Comparison of ENCODE assay signal across 10 cellular contexts in genomic region chr5:76820491-76820890, GRCh38. TPM values are rescaled to one million over a fixed set of nuclear protein-coding genes. Genes with fewer than 3 reads are reported as not detected.
DNase-seq lines count a peak whose midpoint lies in the region; ATAC-seq and TF ChIP-seq lines count a peak whose summit lies in the region.
"Had no signal": no experiment of that assay in that cellular context is flagged by ENCODE, and none has a peak within 500 bp of the region (broad histone marks: within the 10 kb centered on the region; RNA-seq: fewer than 3 reads in every experiment).

No MANE protein-coding gene starts in this region.

- H3K4me1 Mint-ChIP-seq in Caco-2 (ENCODE audit: low read depth, unreplicated experiment) (peaks cover 25% of the 10 kb centered on the region), neural crest cell (peaks cover 13% of the 10 kb centered on the region), nephron progenitor cell (peaks cover 19% of the 10 kb centered on the region)

- no peaks in the 10 kb centered on the region for H3K27me3 ChIP-seq in Caco-2 (replicated peaks; ENCODE audit: control insufficient read depth, insufficient read depth, low read length)
- H3K27me3 ChIP-seq in Panc1 (ENCODE audit: control insufficient read depth, insufficient read depth, low read length): no peaks in the 10 kb centered on the region
- no peaks in the 10 kb centered on the region for H3K27me3 ChIP-seq in aorta (ENCODE audit: control insufficient read depth in 1 of 2, insufficient read depth in 2 of 2, low read length in 1 of 2)

- H3K36me3 Mint-ChIP-seq in Caco-2 (ENCODE audit: insufficient read depth, unreplicated experiment) (peaks cover 37% of the 10 kb centered on the region), neural crest cell (ENCODE audit: low read depth) (peaks cover 2% of the 10 kb centered on the region), nephron progenitor cell (ENCODE audit: low read depth) (peaks cover 4% of the 10 kb centered on the region)

- WGBS in aorta, 2 donors: 87% methylated on average over 3 of the region's 3 CpGs

- intact Hi-C loops in Caco-2 (cut with micrococcal nuclease; ENCODE audit: unreplicated experiment) (loop anchor here (5.0 kb wide), 1 partner anchor 103 kb away; the partner anchor contains the start of gene F2R), Panc1 (cut with micrococcal nuclease; ENCODE audit: unreplicated experiment) (no loop called here), aorta (cut with DNase I) (no loop called here)

- H3K4me1 ChIP-seq in Caco-2 (peaks cover 40% of the 10 kb centered on the region), Panc1 (ENCODE audit: control insufficient read depth, insufficient read depth, low read length) (peaks cover 42% of the 10 kb centered on the region), aorta (ENCODE audit: control insufficient read depth in 1 of 2, insufficient read depth in 2 of 2, low read length in 2 of 2) (no peaks in the 10 kb centered on the region)

- no peak for ATAC-seq in Panc1
- no peak for ATAC-seq in aorta (ENCODE audit: low FRiP score)

- DNase-seq in Caco-2 (no peak), Panc1 (ENCODE audit: low read depth, low spot score) (no peak), epithelial cell of esophagus (ENCODE audit: low read depth) (no peak), neural crest cell (ENCODE audit: low read depth, low spot score) (no peak), activated gamma-delta T cell treated with Interleukin-2 at 50 U/mL for 16 hours (no peak), aorta (no peak), T-helper 9 cell (no peak), nephron progenitor cell (no peak)
- DNase-seq: activated T-cell treated with anti-CD3 and anti-CD28 coated beads, Interleukin-2, amount 50 U/mL, for 48 hours; IMR-90 had no signal

- TF ChIP-seq CTCF in Caco-2 (IDR thresholded peaks at IDR 0.05; ENCODE audit: insufficient read depth in 1 of 2, low read depth in 1 of 2, low read length in 1 of 2, severe bottlenecking in 1 of 2, unreplicated experiment in 1 of 2) (no peak), Panc1 (IDR thresholded peaks at IDR 0.05) (no peak), epithelial cell of esophagus (IDR thresholded peaks at IDR 0.05; ENCODE audit: insufficient read depth, low read depth, low read length, missing control alignments) (no peak), neural crest cell (conservative IDR thresholded peaks at IDR 0.05) (no peak), nephron progenitor cell (IDR thresholded peaks at IDR 0.05) (no peak)

- POLR2A ChIA-PET in Caco-2 (lab: Charles Lee): no interaction called here
- POLR2A ChIA-PET in Panc1 (lab: Charles Lee): interaction anchor here (1.1 kb wide), 1 partner anchor 14 kb away, joined by 4 read pairs; no protein-coding TSS in a partner anchor

- CTCF ChIA-PET in Caco-2 (lab: Charles Lee) (interaction anchor here (1.0 kb wide), 1 partner anchor 14 kb away, joined by 3 read pairs; no protein-coding TSS in a partner anchor), Panc1 (lab: Charles Lee) (no interaction called here)

- H3K27me3 Mint-ChIP-seq in Caco-2 (ENCODE audit: insufficient read depth, unreplicated experiment): no peaks in the 10 kb centered on the region
- H3K27me3 Mint-ChIP-seq in neural crest cell (ENCODE audit: low read depth): peaks cover 75% of the 10 kb centered on the region
- peaks cover 69% of the 10 kb centered on the region for H3K27me3 Mint-ChIP-seq in nephron progenitor cell (ENCODE audit: low read depth, poor library complexity)

- in situ Hi-C loops in Panc1 (cut with HindIII; ENCODE audit: low pct_unique_long_range_greater_than_20kb, low sequenced_read_pairs): no loop called here

- H3K9me3 Mint-ChIP-seq in Caco-2 (ENCODE audit: unreplicated experiment) (no peaks in the 10 kb centered on the region), neural crest cell (no peaks in the 10 kb centered on the region), nephron progenitor cell (peaks cover 4% of the 10 kb centered on the region)

- H3K4me3 Mint-ChIP-seq in Caco-2 (ENCODE audit: unreplicated experiment): peak overlapping the region; percentile 89
- peak overlapping the region; percentile 79 for H3K4me3 Mint-ChIP-seq in neural crest cell
- H3K4me3 Mint-ChIP-seq in nephron progenitor cell: no peak overlapping the region

- H3K27ac Mint-ChIP-seq in Caco-2 (ENCODE audit: unreplicated experiment) (peak overlapping the region; percentile 95), neural crest cell (ENCODE audit: unreplicated experiment) (no peak overlapping the region), nephron progenitor cell (no peak overlapping the region)

- no peaks in the 10 kb centered on the region for H3K9me3 ChIP-seq in Caco-2
- no peaks in the 10 kb centered on the region for H3K9me3 ChIP-seq in Panc1 (ENCODE audit: control insufficient read depth, insufficient read depth, low read depth, low read length)
- no peaks in the 10 kb centered on the region for H3K9me3 ChIP-seq in aorta (ENCODE audit: control insufficient read depth, low read length)

- H3K27ac ChIP-seq in Panc1 (ENCODE audit: low read length) (peak overlapping the region; percentile 92), aorta (ENCODE audit: low read depth in 1 of 2, low read length in 2 of 2) (no peak overlapping the region)

- H3K4me3 ChIP-seq in Caco-2 (ENCODE audit: low read depth, low read length): peak overlapping the region; percentile 96
- H3K4me3 ChIP-seq in Panc1 (ENCODE audit: low read depth in 2 of 2, low read length in 2 of 2): peak overlapping the region; percentile 62 to 70
- H3K4me3 ChIP-seq in epithelial cell of esophagus (ENCODE audit: low read length): peak overlapping the region; percentile 98
- peak overlapping the region in 1 of 2 donors; percentile 4 for H3K4me3 ChIP-seq in aorta (ENCODE audit: low read length in 2 of 2)

- BruUV-seq in Caco-2 (replicated peaks; lab: Mats Ljungman, UMichigan) (no TSS peak), Panc1 (replicated peaks; lab: Mats Ljungman, UMichigan) (TSS peak; percentile 74)

- no peaks in the 10 kb centered on the region for H3K36me3 ChIP-seq in Caco-2 (ENCODE audit: control insufficient read depth, insufficient read depth, low read length)
- H3K36me3 ChIP-seq in Panc1 (ENCODE audit: control insufficient read depth, insufficient read depth, low read length): peaks cover 4% of the 10 kb centered on the region; the same call in 1 of the 2 replicates
- H3K36me3 ChIP-seq in aorta (ENCODE audit: control insufficient read depth in 1 of 2, insufficient read depth in 2 of 2, low read length in 1 of 2): no peaks in the 10 kb centered on the region

RNA-seq across cellular contexts. Expression of gene F2RL1, which starts 1.7 kb away (rescaled TPM):
- 50.0 and 51.8 TPM in 2 replicates for total RNA-seq in Caco-2 (2022)
- 65.9 TPM for total RNA-seq in Panc1 (2021; ENCODE audit: unreplicated experiment)
- polyA plus RNA-seq in Panc1 (2012; ENCODE audit: insufficient read length): 26.8 TPM
- total RNA-seq in neural crest cell: 0.20 and 0.30 TPM in 2 replicates
- 1 to 10 TPM in 1 of 2 donors, under 1 TPM in 1; 0.88 to 1.9 TPM for total RNA-seq in aorta
- 10 to 100 TPM in 1 of 2 donors, 1 to 10 TPM in 1; 5.5 to 10.7 TPM for polyA plus RNA-seq in aorta

RNA-seq across cellular contexts. Expression of gene S100Z, which starts 29.3 kb away (rescaled TPM):
- total RNA-seq in Caco-2 (2022) (0.66 TPM in 1 of 2 replicates, not detected in the other), Panc1 (2021; ENCODE audit: unreplicated experiment) (not detected), neural crest cell (not detected in 2 replicates), aorta (under 1 TPM; 0.68 to 0.87 TPM)
- polyA plus RNA-seq in Panc1 (2012; ENCODE audit: insufficient read length): not detected
- not detected for polyA plus RNA-seq in aorta
- total RNA-seq: IMR-90 had no signal
- polyA plus RNA-seq: IMR-90 had no signal

Comparison
In these comparisons a context has a peak if more than half of its experiments do, and no peak if none do; other contexts are left out.
1. RNA of gene F2RL1, which starts 1.7 kb away (total RNA-seq): 65.9 TPM in Panc1 (single experiment) and 50.0 to 51.8 TPM in Caco-2; 0.88 to 1.9 TPM in aorta and 0.20 to 0.30 TPM in neural crest cell; every median in the first group is over 10 times any median in the second.